9 cellular contexts compared by ENCODE assay signal in genomic region chr4:150302553-150302952, GRCh38.
DNase-seq lines count a peak whose midpoint lies in the region; ATAC-seq and TF ChIP-seq lines count a peak whose summit lies in the region.
"Had no signal": no experiment of that assay in that cellular context is flagged by ENCODE, and none has a peak within 500 bp of the region (broad histone marks: within the 10 kb centered on the region; RNA-seq: fewer than 3 reads in every experiment).

No MANE protein-coding gene starts in this region.

- no peaks in the 10 kb centered on the region for H4K20me1 ChIP-seq in osteoblast (ENCODE audit: insufficient read depth, low read length)

- no peaks in the 10 kb centered on the region for H3K36me3 ChIP-seq in osteoblast (ENCODE audit: insufficient read depth, low read length)

- ATAC-seq in GM18502 (IDR thresholded peaks at IDR 0.05; ENCODE audit: poor library complexity, unreplicated experiment) = no peak
- ATAC-seq in GM21515 (IDR thresholded peaks at IDR 0.05; ENCODE audit: unreplicated experiment) = no peak
- ATAC-seq in HG02970 (IDR thresholded peaks at IDR 0.05; ENCODE audit: low FRiP score, unreplicated experiment) = no peak
- ATAC-seq: stimulated activated naive B cell treated with anti-CD40 and anti-IgM and Interleukin-4, amounts not matched to agents 10 μg/mL and 1 μg/mL and 100 μg/mL, for 72 hours had no signal

- H3K9me3 ChIP-seq in osteoblast (ENCODE audit: low read depth, low read length) = no peaks in the 10 kb centered on the region

- H3K4me1 ChIP-seq in osteoblast (ENCODE audit: insufficient read depth, low read length) = peaks cover 28% of the 10 kb centered on the region

- peak; percentile 73 for DNase-seq in Caki2 (ENCODE audit: low read depth)
- peak; percentile 48 to 76 for DNase-seq in NOMO-1 (lab: John Stamatoyannopoulos, UW; ENCODE audit: unreplicated experiment in 2 of 2)
- peak; percentile 96 for DNase-seq in astrocyte of the spinal cord (ENCODE audit: low read depth, low spot score)
- DNase-seq in osteoblast (ENCODE audit: insufficient read length, low spot score, missing footprints) = peak; percentile 76
- no peak for DNase-seq in iPS-NIHi7 (ENCODE audit: extremely low spot score)
- DNase-seq: stimulated activated naive B cell treated with anti-CD40 and anti-IgM and Interleukin-4, amounts not matched to agents 10 μg/mL and 1 μg/mL and 100 μg/mL, for 72 hours had no signal

- no peak overlapping the region for H3K4me2 ChIP-seq in osteoblast (ENCODE audit: insufficient read depth, low read length)

- no peak overlapping the region for H2AFZ ChIP-seq in osteoblast (ENCODE audit: low read length)

- peak overlapping the region; percentile 58 for H3K27ac ChIP-seq in osteoblast (ENCODE audit: low read depth, low read length)

- H3K4me3 ChIP-seq in astrocyte of the spinal cord (ENCODE audit: low read depth, low read length) = no peak overlapping the region
- no peak overlapping the region for H3K4me3 ChIP-seq in osteoblast (ENCODE audit: insufficient read depth, low read length)

- TF ChIP-seq CTCF in astrocyte of the spinal cord (IDR thresholded peaks at IDR 0.05; ENCODE audit: low read depth, low read length) (no peak), osteoblast (IDR thresholded peaks at IDR 0.05; ENCODE audit: extremely low read depth, low read depth, low read length) (no peak)

- no peaks in the 10 kb centered on the region for H3K79me2 ChIP-seq in osteoblast (ENCODE audit: insufficient read depth, low read length)

- H3K27me3 ChIP-seq in osteoblast (ENCODE audit: insufficient read depth, low read length) = no peaks in the 10 kb centered on the region

- in situ Hi-C loops in Caki2 (cut with HindIII; ENCODE audit: low pct_unique_long_range_greater_than_20kb, low sequenced_read_pairs) = no loop called here
- in situ Hi-C loops in astrocyte of the spinal cord (cut with HindIII; ENCODE audit: low sequenced_read_pairs) = no loop called here
